Comparison of ENCODE assay signal across 7 cellular contexts in genomic region chr15:79380755-79381499, GRCh38. TPM values are rescaled to one million over a fixed set of nuclear protein-coding genes. Genes with fewer than 3 reads are reported as not detected.
A peak's percentile ranks its signal among the peaks of the same experiment; 100 is the strongest.
DNase-seq lines count a peak whose midpoint lies in the region; ATAC-seq, FAIRE-seq and TF ChIP-seq lines count a peak whose summit lies in the region.

No MANE protein-coding gene starts in this region.

- peak; percentile 92 to 97 for TF ChIP-seq RAD21 in H1 (IDR thresholded peaks at IDR 0.05 in 1 of 2, conservative IDR thresholded peaks at IDR 0.05 in 1 of 2; ENCODE audit: low read depth in 2 of 2, low read length in 2 of 2)

- no peak overlapping the region for H3K14ac ChIP-seq in H1 (ENCODE audit: insufficient read length)

- no peaks in the 10 kb centered on the region for H3K27me3 Mint-ChIP-seq in activated CD8-positive, alpha-beta T cell treated with anti-CD3 and anti-CD28 coated beads, Interleukin-2, amount 10 ng/mL, durations not matched to agents 7 days and 5 days (ENCODE audit: low read depth)

- no peak overlapping the region for H3K9ac ChIP-seq in H1 (replicated peaks in 1 of 4; ENCODE audit: extremely low read depth in 1 of 4, low read depth in 3 of 4, low read length in 3 of 4)

- H3K23me2 ChIP-seq in H1 (ENCODE audit: low read depth, low read length), result no peaks in the 10 kb centered on the region

- DNase-seq in NCI-H82 (lab: John Stamatoyannopoulos, UW) (peak; percentile 86), H1 (ENCODE audit: low read depth in 1 of 2, low spot score in 2 of 2) (peak; percentile 44 to 89), midbrain (lab: John Stamatoyannopoulos, UW) (peak; percentile 77)
- DNase-seq in activated CD8-positive, alpha-beta T cell treated with anti-CD3 and anti-CD28 coated beads, Interleukin-2, amount 10 ng/mL, durations not matched to agents 7 days and 5 days, result peak; percentile 82
- peak; percentile 46 to 54 for DNase-seq in stimulated activated CD8-positive, alpha-beta memory T cell treated with anti-CD3 and anti-CD28 coated beads, Interleukin-4, amount 100 ng/mL, for 1 hour (ENCODE audit: low read depth in 2 of 2, low spot score in 1 of 2)

- H2AK5ac ChIP-seq in H1 (ENCODE audit: low read depth, low read length), result no peak overlapping the region

- H3K23ac ChIP-seq in H1 (ENCODE audit: insufficient read length), result no peak overlapping the region

- no peak overlapping the region for H4K91ac ChIP-seq in H1 (replicated peaks; ENCODE audit: insufficient read length, low read length)

- H3K4me1 ChIP-seq in H1 (replicated peaks in 1 of 4; ENCODE audit: control insufficient read depth in 3 of 4, insufficient read depth in 4 of 4, low read length in 3 of 4), result no peaks in the 10 kb centered on the region

- ATAC-seq in GM18502 (IDR thresholded peaks at IDR 0.05; ENCODE audit: poor library complexity, unreplicated experiment), result peak; percentile 65
- ATAC-seq in HG03432 (IDR thresholded peaks at IDR 0.05; ENCODE audit: unreplicated experiment), result peak; percentile 56
- ATAC-seq in activated CD8-positive, alpha-beta T cell treated with anti-CD3 and anti-CD28 coated beads, Interleukin-2, amount 10 ng/mL, durations not matched to agents 7 days and 5 days, result peak; percentile 88

- no peak overlapping the region for H4K5ac ChIP-seq in H1 (ENCODE audit: insufficient read length, low read depth, low read length)

- H2BK120ac ChIP-seq in H1 (replicated peaks; ENCODE audit: low read depth, low read length), result no peak overlapping the region

- no peak overlapping the region for H3K4me3 ChIP-seq in H1 (ENCODE audit: extremely low read depth in 1 of 4, insufficient read depth in 2 of 4, low read depth in 3 of 4, low read length in 4 of 4)

- CTCF ChIA-PET in activated CD8-positive, alpha-beta T cell treated with anti-CD3 and anti-CD28 coated beads, Interleukin-2, amount 10 ng/mL, durations not matched to agents 7 days and 5 days (lab: Charles Lee), result interaction anchor here (0.5 to 7.8 kb wide), 46 partner anchors 8 to 612 kb away, joined by 3 to 169 read pairs (median 4); partner anchors contain the start of gene TMED3
- CTCF ChIA-PET in H1 (lab: Charles Lee; ENCODE audit: partially characterized antibody), result interaction anchor here (0.5 to 7.2 kb wide), 81 partner anchors 8 to 985 kb away, joined by 3 to 105 read pairs (median 3); partner anchors contain the start of gene MINAR1

- H3K9me3 Mint-ChIP-seq in activated CD8-positive, alpha-beta T cell treated with anti-CD3 and anti-CD28 coated beads, Interleukin-2, amount 10 ng/mL, durations not matched to agents 7 days and 5 days (ENCODE audit: insufficient read depth), result no peaks in the 10 kb centered on the region

- H3K4me2 ChIP-seq in H1 (ENCODE audit: insufficient read depth in 1 of 2, low read depth in 2 of 2, low read length in 2 of 2), result no peak overlapping the region

- no peak overlapping the region for H3K27ac ChIP-seq in H1 (ENCODE audit: low read depth, low read length)

- H4K8ac ChIP-seq in H1 (ENCODE audit: extremely low read depth, insufficient read depth, low read length), result no peak overlapping the region

- POLR2A ChIA-PET in activated CD8-positive, alpha-beta T cell treated with anti-CD3 and anti-CD28 coated beads, Interleukin-2, amount 10 ng/mL, durations not matched to agents 7 days and 5 days (lab: Charles Lee), result no interaction called here
- POLR2A ChIA-PET in H1 (lab: Charles Lee; ENCODE audit: partially characterized antibody), result no interaction called here

- H2AFZ ChIP-seq in H1 (ENCODE audit: low read length), result no peak overlapping the region

- no peak overlapping the region for H3K4me3 Mint-ChIP-seq in activated CD8-positive, alpha-beta T cell treated with anti-CD3 and anti-CD28 coated beads, Interleukin-2, amount 10 ng/mL, durations not matched to agents 7 days and 5 days

- H3K27me3 ChIP-seq in H1 (replicated peaks in 1 of 4; ENCODE audit: control insufficient read depth in 3 of 4, extremely low read depth in 1 of 4, insufficient read depth in 3 of 4, low read length in 3 of 4), result no peaks in the 10 kb centered on the region

- no peak overlapping the region for H3K18ac ChIP-seq in H1 (ENCODE audit: extremely low read depth, low read length)

- no peak overlapping the region for H2BK20ac ChIP-seq in H1 (ENCODE audit: low read length)

- FAIRE-seq in H1 (lab: Jason Lieb, UNC), result peak; percentile 86

- TF ChIP-seq POLR2A in H1 (IDR thresholded peaks at IDR 0.05; ENCODE audit: control extremely low read depth in 1 of 2, low read depth in 2 of 2, low read length in 2 of 2), result no peak

- no peaks in the 10 kb centered on the region for H3K79me2 ChIP-seq in H1 (ENCODE audit: control insufficient read depth in 1 of 2, insufficient read depth in 2 of 2, low read length in 2 of 2)

- H3K4me1 Mint-ChIP-seq in activated CD8-positive, alpha-beta T cell treated with anti-CD3 and anti-CD28 coated beads, Interleukin-2, amount 10 ng/mL, durations not matched to agents 7 days and 5 days (ENCODE audit: low read depth), result no peaks in the 10 kb centered on the region

- WGBS in H1 (ENCODE audit: extremely low coverage in 1 of 2, insufficient coverage in 1 of 2, insufficient read length in 1 of 2, insufficient replicate concordance in 2 of 2, low coverage in 1 of 2, low lambda C conversion rate in 2 of 2, missing lambda C conversion rate in 1 of 2), 2 experiments, result 46% methylated on average over 4 of the region's 4 CpGs; no CpG with 5 or more reads in 1 of the 2 experiments

- peak; percentile 43 to 92 (median 85) for TF ChIP-seq CTCF in H1 (IDR thresholded peaks at IDR 0.05; ENCODE audit: control extremely low read depth in 1 of 3, insufficient read depth in 1 of 3, low read depth in 1 of 3, low read length in 3 of 3)

- no peak overlapping the region for H2BK5ac ChIP-seq in H1 (ENCODE audit: low read depth, low read length)

- H3K56ac ChIP-seq in H1 (replicated peaks; ENCODE audit: insufficient read length, low read depth, low read length), result no peak overlapping the region

- no peaks in the 10 kb centered on the region for H3K79me1 ChIP-seq in H1 (ENCODE audit: low read depth, low read length)

- peaks cover 3 to 4% of the 10 kb centered on the region in 2 experiments; a peak in 1 of 4 replicates for H3K9me3 ChIP-seq in H1 (ENCODE audit: insufficient read depth in 2 of 2, low read depth in 1 of 2, low read length in 1 of 2)

- H2BK15ac ChIP-seq in H1 (ENCODE audit: low read length), result no peak overlapping the region

- H3K36me3 Mint-ChIP-seq in activated CD8-positive, alpha-beta T cell treated with anti-CD3 and anti-CD28 coated beads, Interleukin-2, amount 10 ng/mL, durations not matched to agents 7 days and 5 days (ENCODE audit: low read depth), result no peaks in the 10 kb centered on the region

- H3K4ac ChIP-seq in H1 (replicated peaks; ENCODE audit: insufficient read length, low read depth, low read length), result no peak overlapping the region

- no peaks in the 10 kb centered on the region for H3K36me3 ChIP-seq in H1 (ENCODE audit: control insufficient read depth in 2 of 4, insufficient read depth in 4 of 4, low read length in 3 of 4)

- no peak overlapping the region for H2BK12ac ChIP-seq in H1 (ENCODE audit: low read depth, low read length)

- H3K27ac Mint-ChIP-seq in activated CD8-positive, alpha-beta T cell treated with anti-CD3 and anti-CD28 coated beads, Interleukin-2, amount 10 ng/mL, durations not matched to agents 7 days and 5 days, result no peak overlapping the region

- no peak for TF ChIP-seq EP300 in H1 (IDR thresholded peaks at IDR 0.05; ENCODE audit: borderline replicate concordance in 1 of 2, low read depth in 2 of 2, low read length in 2 of 2)

- peaks cover 0 to 2% of the 10 kb centered on the region in 2 experiments for H4K20me1 ChIP-seq in H1 (replicated peaks in 1 of 2; ENCODE audit: control insufficient read depth in 1 of 2, insufficient read depth in 2 of 2, low read length in 2 of 2)

TF ChIP-seq in H1, 55 proteins besides CTCF, POLR2A, EP300 and RAD21:
- TF ChIP-seq TBP (IDR thresholded peaks at IDR 0.05; ENCODE audit: low read depth, low read length), result no peak
- no peak for TF ChIP-seq GTF2F1 (IDR thresholded peaks at IDR 0.05; ENCODE audit: borderline replicate concordance, low read depth, low read length)

RNA-seq across cellular contexts. Expression of gene MINAR1, which starts 51.2 kb away (rescaled TPM):
- total RNA-seq in activated CD8-positive, alpha-beta T cell treated with anti-CD3 and anti-CD28 coated beads, Interleukin-2, amount 10 ng/mL, durations not matched to agents 7 days and 5 days, result under 1 TPM; 0.57 to 0.71 TPM
- 0.59 and 0.67 TPM in 2 replicates for total RNA-seq in H1 (2021; fragmentation: NEBNext Ultra II Directional; extraction: Animal tissue kit (Norgen Biotek cat#: 25700))
- 0.17 and 0.19 TPM in 2 replicates for polyA plus RNA-seq in H1 (2011; rRNA removed)
- 0.25 TPM for polyA plus RNA-seq in H1 (2011; cell fraction: cytosol; rRNA removed)
- polyA plus RNA-seq in H1 (2011; cell fraction: nucleus; rRNA removed), result 0.50 TPM
- 0.25 to 0.47 TPM (median 0.33 TPM) in 4 replicates for polyA plus RNA-seq in H1 (2012, experiment 1 of 2)
- polyA plus RNA-seq in H1 (2012, experiment 2 of 2), result 0.03 TPM
- 0.34 TPM for polyA plus RNA-seq in H1 (2013, experiment 1 of 2)
- 0.42 TPM for polyA plus RNA-seq in H1 (2013, experiment 2 of 2)
- polyA minus RNA-seq in H1 (2011; rRNA and poly(A)+ RNA removed), result 0.63 and 0.88 TPM in 2 replicates
- 0.44 TPM for polyA minus RNA-seq in H1 (2011; cell fraction: cytosol; rRNA and poly(A)+ RNA removed)
- polyA minus RNA-seq in H1 (2011; cell fraction: nucleus; rRNA and poly(A)+ RNA removed), result 1.2 TPM
